1 cellular context compared by ENCODE assay signal in the genomic region with DNA sequence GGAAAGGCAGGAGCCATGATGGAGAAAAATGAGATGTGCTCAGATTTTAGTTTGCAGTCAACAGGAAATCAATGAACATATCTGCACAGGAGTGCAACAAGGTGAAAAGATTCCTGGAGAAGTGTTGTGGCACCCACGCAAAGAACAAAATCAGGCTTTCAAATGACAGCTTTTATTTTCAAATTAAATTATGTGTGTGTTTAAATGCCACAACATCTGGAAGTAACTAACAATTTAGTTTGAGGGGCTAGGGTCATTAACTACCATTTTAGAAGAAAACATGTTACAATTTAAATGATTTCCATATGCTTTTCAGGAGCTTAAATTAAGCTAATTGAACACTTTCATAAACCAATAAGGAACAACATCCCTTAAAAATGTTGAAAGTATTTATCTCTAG.
TF ChIP-seq lines count a peak whose summit lies in the region.

No MANE protein-coding gene starts in this region.

TF ChIP-seq in A549, 52 proteins besides CTCF, POLR2A, EP300 and RAD21 (continued from another document):
- TF ChIP-seq, protein P1, sequence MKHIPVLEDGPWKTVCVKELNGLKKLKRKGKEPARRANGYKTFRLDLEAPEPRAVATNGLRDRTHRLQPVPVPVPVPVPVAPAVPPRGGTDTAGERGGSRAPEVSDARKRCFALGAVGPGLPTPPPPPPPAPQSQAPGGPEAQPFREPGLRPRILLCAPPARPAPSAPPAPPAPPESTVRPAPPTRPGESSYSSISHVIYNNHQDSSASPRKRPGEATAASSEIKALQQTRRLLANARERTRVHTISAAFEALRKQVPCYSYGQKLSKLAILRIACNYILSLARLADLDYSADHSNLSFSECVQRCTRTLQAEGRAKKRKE (CRISPR knock-in tag; IDR thresholded peaks at IDR 0.05; ENCODE audit: low read depth), result no peak
- TF ChIP-seq NR3C1 (IDR thresholded peaks at IDR 0.05) (no peak), POLR2AphosphoS2 (conservative IDR thresholded peaks at IDR 0.05; ENCODE audit: low read length) (no peak), MYC (IDR thresholded peaks at IDR 0.05; ENCODE audit: borderline replicate concordance, low read length) (no peak), FOSB (CRISPR knock-in tag; IDR thresholded peaks at IDR 0.05) (no peak), EHMT2 (IDR thresholded peaks at IDR 0.05; ENCODE audit: low read depth) (no peak), ZFP36 (IDR thresholded peaks at IDR 0.05; ENCODE audit: borderline replicate concordance, partially characterized antibody) (no peak), HOXA7 (CRISPR knock-in tag; IDR thresholded peaks at IDR 0.05) (no peak)
